34 cellular contexts compared by ENCODE assay signal in genomic region chr2:231436957-231437356, GRCh38. TPM values are rescaled to one million over a fixed set of nuclear protein-coding genes. Genes with fewer than 3 reads are reported as not detected.
"Had no signal": no experiment of that assay in that cellular context is flagged by ENCODE, and none has a peak within 500 bp of the region (broad histone marks: within the 10 kb centered on the region; RNA-seq: fewer than 3 reads in every experiment).

No MANE protein-coding gene starts in this region.

- H3K36me3 ChIP-seq: breast epithelium, MG63, Peyer's patch, SJSA1 had no signal

- H3K9ac ChIP-seq: SK-N-SH had no signal

- H3K27ac ChIP-seq: body of pancreas, breast epithelium, Peyer's patch, SJSA1 had no signal

- DNase-seq: activated CD4-positive, alpha-beta T cell treated with anti-CD3 and anti-CD28 coated beads, Interleukin-2, amount 10 ng/mL, durations not matched to agents 24 days and 14 days; activated CD4-positive, alpha-beta T cell treated with anti-CD3 and anti-CD28 coated beads, Interleukin-2, amount 50 U/mL, for 4 hours; activated CD8-positive, alpha-beta T cell treated with anti-CD3 and anti-CD28 coated beads for 36 hours; activated gamma-delta T cell; activated naive CD4-positive, alpha-beta T cell treated with Interleukin-2 at 50 U/mL for 16 hours; activated naive CD8-positive, alpha-beta T cell treated with anti-CD3 and anti-CD28 coated beads, Interleukin-2, amount 10 ng/mL, durations not matched to agents 7 days and 5 days; activated T-cell treated with anti-CD3 and anti-CD28 coated beads, Interleukin-2, amount 50 U/mL, for 1 hour; amygdala; body of pancreas; caudate nucleus; Kasumi-1; MG63; NCI-H1048; NCI-H1105 treated with DMSO at 0.1 percent for 48 hours; NCI-H1436; NCI-H1694; NCI-H1930; NCI-H2081 treated with DMSO at 0.1 percent for 48 hours; NCI-H345; NCI-H524 treated with DMSO at 0.1 percent for 48 hours; PC-3; RPMI8226; SHP77 treated with DMSO at 0.1 percent for 48 hours; SK-N-SH had no signal

- H3K4me3 ChIP-seq: body of pancreas, breast epithelium, MG63, Peyer's patch, SJSA1 had no signal

- H3K27me3 ChIP-seq: body of pancreas, breast epithelium, MG63, Peyer's patch, SJSA1 had no signal

- H3K9me3 ChIP-seq: body of pancreas, breast epithelium, MG63, SK-N-SH had no signal

- ATAC-seq: activated CD8-positive, alpha-beta T cell treated with anti-CD3 and anti-CD28 coated beads for 36 hours; body of pancreas; PC-3 had no signal

- H3K4me1 ChIP-seq: body of pancreas, breast epithelium, Peyer's patch, SJSA1 had no signal

- H3K27ac Mint-ChIP-seq: activated CD4-positive, alpha-beta T cell treated with anti-CD3 and anti-CD28 coated beads, Interleukin-2, amount 10 ng/mL, durations not matched to agents 24 days and 14 days; activated CD8-positive, alpha-beta T cell treated with anti-CD3 and anti-CD28 coated beads for 36 hours; activated naive CD4-positive, alpha-beta T cell treated with anti-CD3 and anti-CD28 coated beads, Interleukin-2, amount 50 U/mL, for 24 hours; activated naive CD8-positive, alpha-beta T cell treated with anti-CD3 and anti-CD28 coated beads, Interleukin-2, amount 10 ng/mL, durations not matched to agents 7 days and 5 days; activated T-helper 2 cell treated with anti-CD3 and anti-CD28 coated beads, Interferon-gamma antibody, Interleukin-2, Interleukin-4, amounts not matched to agents 10 μg/mL and 5 μg/mL and 100 μg/mL, durations not matched to agents 14 hours and 24 hours and 36 hours; T-helper 1 cell treated with Interleukin-12 subunit alpha and Interleukin-12 subunit beta and Interleukin-4 antibody, amounts not matched to agents 30 μg/mL and 1 μg/mL, for 36 hours; T-helper 2 cell treated with Interferon-gamma antibody and Interleukin-4, amounts not matched to agents 5 μg/mL and 100 μg/mL, for 36 hours had no signal

- H3K4me3 Mint-ChIP-seq: activated CD4-positive, alpha-beta T cell treated with anti-CD3 and anti-CD28 coated beads, Interleukin-2, amount 10 ng/mL, durations not matched to agents 24 days and 14 days; activated CD8-positive, alpha-beta T cell treated with anti-CD3 and anti-CD28 coated beads for 36 hours; activated naive CD4-positive, alpha-beta T cell treated with anti-CD3 and anti-CD28 coated beads, Interleukin-2, amount 50 U/mL, for 24 hours; activated naive CD8-positive, alpha-beta T cell treated with anti-CD3 and anti-CD28 coated beads, Interleukin-2, amount 10 ng/mL, durations not matched to agents 7 days and 5 days; T-helper 1 cell treated with Interleukin-12 subunit alpha and Interleukin-12 subunit beta and Interleukin-4 antibody, amounts not matched to agents 30 μg/mL and 1 μg/mL, for 36 hours; T-helper 2 cell treated with Interferon-gamma antibody and Interleukin-4, amounts not matched to agents 5 μg/mL and 100 μg/mL, for 36 hours had no signal

- H3K4me2 ChIP-seq: SK-N-SH had no signal

- FAIRE-seq: astrocyte, TTC549 had no signal

- H3K27me3 Mint-ChIP-seq: activated CD8-positive, alpha-beta T cell treated with anti-CD3 and anti-CD28 coated beads for 36 hours; activated naive CD4-positive, alpha-beta T cell treated with anti-CD3 and anti-CD28 coated beads, Interleukin-2, amount 50 U/mL, for 24 hours had no signal

RNA-seq across cellular contexts. Expression of gene B3GNT7, which starts 41.4 kb away (rescaled TPM):
- total RNA-seq: activated CD4-positive, alpha-beta T cell treated with anti-CD3 and anti-CD28 coated beads, Interleukin-2, amount 10 ng/mL, durations not matched to agents 24 days and 14 days; NCI-H460; SJSA1 had no signal
